24 cellular contexts compared by ENCODE assay signal in genomic region chr9:126424511-126424910, GRCh38.
DNase-seq lines count a peak whose midpoint lies in the region; ATAC-seq and TF ChIP-seq lines count a peak whose summit lies in the region.
"Had no signal": no experiment of that assay in that cellular context is flagged by ENCODE, and none has a peak within 500 bp of the region (broad histone marks: within the 10 kb centered on the region; RNA-seq: fewer than 3 reads in every experiment).

No MANE protein-coding gene starts in this region.

- POLR2A ChIA-PET in naive thymus-derived CD8-positive, alpha-beta T cell (lab: Charles Lee), result interaction anchor here (1.6 kb wide), 1 partner anchor 66 kb away, joined by 5 read pairs; no protein-coding TSS in a partner anchor

- DNase-seq in NCI-H2107 treated with DMSO at 0.1 percent for 48 hours (lab: John Stamatoyannopoulos, UW; ENCODE audit: unreplicated experiment) (peak; percentile 32), NCI-H2107 (lab: John Stamatoyannopoulos, UW) (no peak), substantia nigra (lab: John Stamatoyannopoulos, UW) (no peak), RPMI8226 (no peak)
- no peak for DNase-seq in naive thymus-derived CD8-positive, alpha-beta T cell
- DNase-seq: Calu3, GM23248, H7, Kasumi-1, MV-4-11, NCI-H1105, NCI-H1436 treated with DMSO at 0.1 percent for 48 hours, NCI-H187 treated with DMSO at 0.1 percent for 48 hours, NCI-H524 treated with DMSO at 0.1 percent for 48 hours, SHP77 treated with DMSO at 0.1 percent for 48 hours had no signal

- peaks cover 3% of the 10 kb centered on the region for H3K27me3 Mint-ChIP-seq in brain
- no peaks in the 10 kb centered on the region for H3K27me3 Mint-ChIP-seq in naive thymus-derived CD8-positive, alpha-beta T cell
- peaks cover 11% of the 10 kb centered on the region for H3K27me3 Mint-ChIP-seq in stimulated activated memory B cell treated with anti-CD40 and anti-IgM and Interleukin-4, amounts not matched to agents 10 μg/mL and 1 μg/mL and 100 μg/mL, for 72 hours

- H3K36me3 Mint-ChIP-seq in brain, result peaks cover 41% of the 10 kb centered on the region
- H3K36me3 Mint-ChIP-seq in naive thymus-derived CD8-positive, alpha-beta T cell, result peaks cover 0 to 35% (median 13%) of the 10 kb centered on the region in 3 donors
- peaks cover 9% of the 10 kb centered on the region for H3K36me3 Mint-ChIP-seq in stimulated activated memory B cell treated with anti-CD40 and anti-IgM and Interleukin-4, amounts not matched to agents 10 μg/mL and 1 μg/mL and 100 μg/mL, for 72 hours

- H3K4me3 Mint-ChIP-seq in brain, result no peak overlapping the region
- peak overlapping the region in 3 of 10 donors; percentile 23 to 59 (median 49) for H3K4me3 Mint-ChIP-seq in naive thymus-derived CD8-positive, alpha-beta T cell
- no peak overlapping the region for H3K4me3 Mint-ChIP-seq in stimulated activated memory B cell treated with anti-CD40 and anti-IgM and Interleukin-4, amounts not matched to agents 10 μg/mL and 1 μg/mL and 100 μg/mL, for 72 hours
- H3K4me3 Mint-ChIP-seq: B cell had no signal

- no peak for TF ChIP-seq CTCF in brain (conservative IDR thresholded peaks at IDR 0.05)

- peak overlapping the region in 3 of 5 experiments; percentile 9 to 77 (median 73) for H3K27ac Mint-ChIP-seq in brain
- H3K27ac Mint-ChIP-seq in naive thymus-derived CD8-positive, alpha-beta T cell, result peak overlapping the region in 8 of 10 donors; percentile 33 to 94 (median 91)
- H3K27ac Mint-ChIP-seq in stimulated activated memory B cell treated with anti-CD40 and anti-IgM and Interleukin-4, amounts not matched to agents 10 μg/mL and 1 μg/mL and 100 μg/mL, for 72 hours, result no peak overlapping the region
- H3K27ac Mint-ChIP-seq: B cell had no signal

- H3K9me3 Mint-ChIP-seq in brain, result no peaks in the 10 kb centered on the region
- H3K9me3 Mint-ChIP-seq in naive thymus-derived CD8-positive, alpha-beta T cell, result no peaks in the 10 kb centered on the region
- H3K9me3 Mint-ChIP-seq in stimulated activated memory B cell treated with anti-CD40 and anti-IgM and Interleukin-4, amounts not matched to agents 10 μg/mL and 1 μg/mL and 100 μg/mL, for 72 hours, result no peaks in the 10 kb centered on the region

- H3K27ac ChIP-seq in substantia nigra (ENCODE audit: low read depth, low read length, poor library complexity, severe bottlenecking), result peak overlapping the region; percentile 10
- H3K27ac ChIP-seq: 22Rv1, C4-2B, GM23248 had no signal

- H3K4me1 Mint-ChIP-seq in brain, result peaks cover 84% of the 10 kb centered on the region
- peaks cover 22 to 50% (median 38%) of the 10 kb centered on the region in 4 donors for H3K4me1 Mint-ChIP-seq in naive thymus-derived CD8-positive, alpha-beta T cell
- peaks cover 13% of the 10 kb centered on the region for H3K4me1 Mint-ChIP-seq in stimulated activated memory B cell treated with anti-CD40 and anti-IgM and Interleukin-4, amounts not matched to agents 10 μg/mL and 1 μg/mL and 100 μg/mL, for 72 hours

- no peak for ATAC-seq in naive thymus-derived CD8-positive, alpha-beta T cell
- ATAC-seq in HG02840 (IDR thresholded peaks at IDR 0.05; ENCODE audit: low FRiP score, unreplicated experiment), result no peak
- ATAC-seq in stimulated activated memory B cell treated with anti-CD40 and anti-IgM and Interleukin-4, amounts not matched to agents 10 μg/mL and 1 μg/mL and 100 μg/mL, for 72 hours, result no peak
- ATAC-seq: HepG2, K562, Panc1 had no signal
